Comparison of ENCODE assay signal across 33 cellular contexts in genomic region chr2:40953341-40953740, GRCh38.
"Had no signal": no experiment of that assay in that cellular context is flagged by ENCODE, and none has a peak within 500 bp of the region (broad histone marks: within the 10 kb centered on the region; RNA-seq: fewer than 3 reads in every experiment).

No MANE protein-coding gene starts in this region.

- ATAC-seq: activated CD8-positive, alpha-beta T cell treated with anti-CD3 and anti-CD28 coated beads for 36 hours; activated naive CD4-positive, alpha-beta T cell treated with anti-CD3 and anti-CD28 coated beads, Interleukin-2, amount 50 U/mL, for 72 hours; activated T-cell treated with anti-CD3 and anti-CD28 coated beads, Interleukin-2, amount 50 U/mL, for 4 hours; activated T-cell treated with anti-CD3 and anti-CD28 coated beads, Interleukin-2, amount 50 U/mL, for 72 hours; activated T-helper 17 cell treated with anti-CD3 and anti-CD28 coated beads, Interleukin-2, amount 50 U/mL, for 72 hours had no signal

- H3K36me3 ChIP-seq: adrenal gland, ascending aorta, cardiac muscle cell had no signal

- H3K4me1 ChIP-seq: adrenal gland, ascending aorta had no signal

- H3K27me3 ChIP-seq: adrenal gland, ascending aorta, cardiac muscle cell had no signal

- H3K9me3 ChIP-seq: adrenal gland, ascending aorta had no signal

- H3K4me3 ChIP-seq: adrenal gland, ascending aorta, cardiac muscle cell had no signal

- DNase-seq: activated B cell treated with CpG ODN at 0.5 μM for 24 hours; activated CD4-positive, alpha-beta memory T cell treated with anti-CD3 and anti-CD28 coated beads for 36 hours; activated CD4-positive, alpha-beta T cell treated with anti-CD3 and anti-CD28 coated beads for 4 hours; activated CD4-positive, alpha-beta T cell treated with anti-CD3 and anti-CD28 coated beads, Interleukin-2, amount 10 ng/mL, durations not matched to agents 24 days and 14 days; activated CD4-positive, alpha-beta T cell treated with anti-CD3 and anti-CD28 coated beads, Interleukin-2, amount 50 U/mL, for 1 hour; activated CD4-positive, alpha-beta T cell treated with anti-CD3 and anti-CD28 coated beads, Interleukin-2, amount 50 U/mL, for 4 hours; activated CD4-positive, CD25-positive, alpha-beta regulatory T cell treated with anti-CD3 and anti-CD28 coated beads, Interleukin-2, amount 50 U/mL, for 72 hours; activated CD8-positive, alpha-beta memory T cell treated with anti-CD3 and anti-CD28 coated beads, Interleukin-2, amount 50 U/mL, for 4 hours; activated CD8-positive, alpha-beta T cell treated with anti-CD3 and anti-CD28 coated beads for 36 hours; activated effector memory CD4-positive, alpha-beta T cell treated with anti-CD3 and anti-CD28 coated beads, Interleukin-2, amount 50 U/mL, for 16 hours; activated gamma-delta T cell treated with Interleukin-2 at 50 U/mL for 16 hours; activated naive CD4-positive, alpha-beta T cell; activated naive CD4-positive, alpha-beta T cell treated with anti-CD3 and anti-CD28 coated beads for 36 hours; activated naive CD4-positive, alpha-beta T cell treated with anti-CD3 and anti-CD28 coated beads, Interleukin-2, amount 50 U/mL, for 16 hours; activated naive CD8-positive, alpha-beta T cell treated with anti-CD3 and anti-CD28 coated beads for 36 hours; activated T-cell treated with anti-CD3 and anti-CD28 coated beads for 4 hours; activated T-cell treated with anti-CD3 and anti-CD28 coated beads, Interleukin-2, amount 50 U/mL, for 1 hour; activated T-cell treated with anti-CD3 and anti-CD28 coated beads, Interleukin-2, amount 50 U/mL, for 4 hours; activated T-cell treated with anti-CD3 and anti-CD28 coated beads, Interleukin-2, amount 50 U/mL, for 72 hours; adrenal gland; amygdala; anterior cingulate cortex; caudate nucleus; cerebellar nuclear complex; T-helper 1 cell; T-helper 2 cell; T-helper 9 cell had no signal

- FAIRE-seq: bronchial epithelial cell had no signal

- H3K27ac ChIP-seq: adrenal gland, ascending aorta, cardiac muscle cell, VCaP had no signal
